ENCODE assay signal across 1 cellular context in genomic region chr18:54316071-54316820, GRCh38.
A peak's percentile ranks its signal among the peaks of the same experiment; 100 is the strongest.
TF ChIP-seq lines count a peak whose summit lies in the region.

No MANE protein-coding gene starts in this region.

TF ChIP-seq in HepG2, 621 proteins besides CTCF, POLR2A, EP300 and RAD21:
- no peak for TF ChIP-seq ZNF512 (CRISPR knock-in tag; IDR thresholded peaks at IDR 0.05)
- TF ChIP-seq ARID3A (IDR thresholded peaks at IDR 0.05; ENCODE audit: low read depth, low read length), result 0 out of 2 replicates have a peak, but pooled peaks have one; percentile 18
- TF ChIP-seq MED13 (CRISPR knock-in tag; IDR thresholded peaks at IDR 0.05), result no peak
- no peak for TF ChIP-seq ZNF432 (CRISPR knock-in tag; IDR thresholded peaks at IDR 0.05; ENCODE audit: borderline replicate concordance)
- no peak for TF ChIP-seq KAT7 (CRISPR knock-in tag; IDR thresholded peaks at IDR 0.05; ENCODE audit: borderline replicate concordance)
- no peak for TF ChIP-seq ZNF782 (CRISPR knock-in tag; IDR thresholded peaks at IDR 0.05; ENCODE audit: borderline replicate concordance)
- TF ChIP-seq ZNF644 (CRISPR knock-in tag; IDR thresholded peaks at IDR 0.05; ENCODE audit: low read depth), result no peak
